Comparison of ENCODE assay signal across 29 cellular contexts in genomic region chr1:2914702-2915101, GRCh38.
A peak's percentile ranks its signal among the peaks of the same experiment; 100 is the strongest.
DNase-seq lines count a peak whose midpoint lies in the region; ATAC-seq and TF ChIP-seq lines count a peak whose summit lies in the region.
"Had no signal": no experiment of that assay in that cellular context is flagged by ENCODE, and none has a peak within 500 bp of the region (broad histone marks: within the 10 kb centered on the region; RNA-seq: fewer than 3 reads in every experiment).

No MANE protein-coding gene starts in this region.

- peak; percentile 14 for DNase-seq in PC-3
- DNase-seq in mesendoderm = peak; percentile 12
- peak in 38 of 49 donors; percentile 1 to 70 (median 33) for DNase-seq in substantia nigra (lab: John Stamatoyannopoulos, UW)
- no peak for DNase-seq in KG1 (lab: John Stamatoyannopoulos, UW)
- DNase-seq in GM19238 (ENCODE audit: insufficient read length, low spot score) = no peak
- DNase-seq in kidney tubule cell (ENCODE audit: low spot score) = no peak
- no peak for DNase-seq in activated effector memory CD4-positive, alpha-beta T cell treated with Interleukin-2 at 50 U/mL for 16 hours
- DNase-seq: activated CD4-positive, alpha-beta T cell treated with anti-CD3 and anti-CD28 coated beads for 48 hours; activated effector memory CD4-positive, alpha-beta T cell treated with anti-CD3 and anti-CD28 coated beads, Interleukin-2, amount 50 U/mL, for 16 hours; activated naive CD8-positive, alpha-beta T cell treated with anti-CD3 and anti-CD28 coated beads for 36 hours; cerebellar nuclear complex; COR-L47; DMS79; foreskin fibroblast; GDM1; heart right ventricle; Kasumi-1; NCI-H1436; NCI-H345; Peyer's patch; SIG-M5; stimulated activated CD4-positive, alpha-beta T cell treated with anti-CD3 and anti-CD28 coated beads, Interleukin-15, amount 100 ng/mL, for 24 hours; upper lobe of right lung had no signal

- CTCF ChIA-PET in PC-3 (lab: Charles Lee) = no interaction called here

- no peaks in the 10 kb centered on the region for H3K9me3 ChIP-seq in PC-3 (ENCODE audit: low read length)
- H3K9me3 ChIP-seq: esophagus muscularis mucosa, heart right ventricle, Peyer's patch, upper lobe of right lung had no signal

- no peak overlapping the region for H2BK5ac ChIP-seq in mesendoderm (ENCODE audit: low read length)

- H3K56ac ChIP-seq in mesendoderm (ENCODE audit: low read length) = no peak overlapping the region

- H3F3A ChIP-seq in PC-3 (ENCODE audit: low read length, unreplicated experiment) = no peaks in the 10 kb centered on the region

- H3K27me3 ChIP-seq in PC-3 (ENCODE audit: low read length) (peaks cover 74% of the 10 kb centered on the region), mesendoderm (ENCODE audit: insufficient read depth, low read length, poor library complexity) (no peaks in the 10 kb centered on the region)
- H3K27me3 ChIP-seq: BLaER1 treated with 17β-estradiol and CSF1 and Interleukin-3, amounts not matched to agents 10 nM and 100 nM; Peyer's patch; upper lobe of right lung had no signal

- no peak overlapping the region for H2AK5ac ChIP-seq in mesendoderm (ENCODE audit: low read length)

- H3K23ac ChIP-seq in mesendoderm (ENCODE audit: low read length) = no peak overlapping the region

- POLR2A ChIA-PET in PC-3 (lab: Charles Lee; ENCODE audit: unreplicated experiment) = no interaction called here

- peak; percentile 33; the same call in 1 of the 2 replicates for ATAC-seq in PC-3
- ATAC-seq: HCT116; heart right ventricle; stimulated activated effector memory CD8-positive, alpha-beta T cell treated with anti-CD3 and anti-CD28 coated beads, Interleukin-12 subunit alpha, Interleukin-12 subunit beta, amount 100 ng/mL, for 72 hours; upper lobe of right lung had no signal

- peak overlapping the region in 3 of 5 experiments; percentile 26 to 80 (median 47) for H3K27ac Mint-ChIP-seq in brain
- H3K27ac Mint-ChIP-seq: activated naive CD8-positive, alpha-beta T cell treated with anti-CD3 and anti-CD28 coated beads for 36 hours; stimulated activated effector memory CD8-positive, alpha-beta T cell treated with anti-CD3 and anti-CD28 coated beads, Interleukin-12 subunit alpha, Interleukin-12 subunit beta, amount 100 ng/mL, for 72 hours; T-helper 2 cell treated with Interferon-gamma antibody and Interleukin-4, amounts not matched to agents 5 μg/mL and 100 μg/mL, for 36 hours had no signal

- H3K4ac ChIP-seq in mesendoderm (ENCODE audit: low read depth, low read length) = no peak overlapping the region

- no peak overlapping the region for H2BK15ac ChIP-seq in mesendoderm (replicated peaks; ENCODE audit: low read depth)

- peaks cover 12% of the 10 kb centered on the region for H3K27me3 Mint-ChIP-seq in brain
- H3K27me3 Mint-ChIP-seq: activated naive CD8-positive, alpha-beta T cell treated with anti-CD3 and anti-CD28 coated beads for 36 hours had no signal

- H3K9me2 ChIP-seq in PC-3 (replicated peaks; ENCODE audit: low read length) = no peaks in the 10 kb centered on the region

- no peaks in the 10 kb centered on the region for H3K36me3 Mint-ChIP-seq in brain
- H3K36me3 Mint-ChIP-seq: activated naive CD8-positive, alpha-beta T cell treated with anti-CD3 and anti-CD28 coated beads for 36 hours; stimulated activated effector memory CD8-positive, alpha-beta T cell treated with anti-CD3 and anti-CD28 coated beads, Interleukin-12 subunit alpha, Interleukin-12 subunit beta, amount 100 ng/mL, for 72 hours had no signal

- H3K9me3 Mint-ChIP-seq in brain = peaks cover 0 to 69% (median 8%) of the 10 kb centered on the region in 5 experiments

- intact Hi-C loops in PC-3 (cut with micrococcal nuclease) = no loop called here

- H3K4me3 Mint-ChIP-seq in brain = no peak overlapping the region
- H3K4me3 Mint-ChIP-seq: activated naive CD8-positive, alpha-beta T cell treated with anti-CD3 and anti-CD28 coated beads for 36 hours; stimulated activated effector memory CD8-positive, alpha-beta T cell treated with anti-CD3 and anti-CD28 coated beads, Interleukin-12 subunit alpha, Interleukin-12 subunit beta, amount 100 ng/mL, for 72 hours; T-helper 2 cell treated with Interferon-gamma antibody and Interleukin-4, amounts not matched to agents 5 μg/mL and 100 μg/mL, for 36 hours had no signal

- no peak overlapping the region for H4K8ac ChIP-seq in mesendoderm (ENCODE audit: low read depth, low read length)

- TF ChIP-seq CTCF in PC-3 (conservative IDR thresholded peaks at IDR 0.05; ENCODE audit: low read depth, low read length) = peak; percentile 24; the same call in 1 of the 2 replicates
- peak; percentile 44 to 45 for TF ChIP-seq CTCF in brain (conservative IDR thresholded peaks at IDR 0.05)

- WGBS in mesendoderm (ENCODE audit: extremely low coverage, insufficient coverage, low lambda C conversion rate) = no CpG with 5 or more reads among the region's 6 CpGs

- H3K18ac ChIP-seq in mesendoderm (ENCODE audit: low read length) = no peak overlapping the region

- no peak overlapping the region for H3K27ac ChIP-seq in PC-3 (ENCODE audit: low read length)
- no peak overlapping the region for H3K27ac ChIP-seq in mesendoderm (ENCODE audit: low read depth, low read length)
- H3K27ac ChIP-seq in substantia nigra (ENCODE audit: low read depth, low read length, poor library complexity, severe bottlenecking) = no peak overlapping the region
- H3K27ac ChIP-seq: BLaER1 treated with 17β-estradiol and CSF1 and Interleukin-3, amounts not matched to agents 10 nM and 100 nM; esophagus muscularis mucosa; heart right ventricle; Peyer's patch; upper lobe of right lung had no signal

- H3K9ac ChIP-seq in PC-3 (ENCODE audit: low read length) (no peak overlapping the region), mesendoderm (ENCODE audit: low read length) (no peak overlapping the region)
- H3K9ac ChIP-seq: BLaER1 treated with 17β-estradiol and CSF1 and Interleukin-3, amounts not matched to agents 10 nM and 100 nM had no signal

- BruUV-seq in PC-3 (replicated peaks; lab: Mats Ljungman, UMichigan) = no TSS peak

- no peaks in the 10 kb centered on the region for H3K79me1 ChIP-seq in mesendoderm (ENCODE audit: low read length)

- H3K79me2 ChIP-seq in PC-3 (ENCODE audit: low read length) (no peaks in the 10 kb centered on the region), mesendoderm (ENCODE audit: control insufficient read depth, insufficient read depth, low read length) (no peaks in the 10 kb centered on the region)

- no peaks in the 10 kb centered on the region for H3K36me3 ChIP-seq in PC-3 (ENCODE audit: low read depth, low read length)
- H3K36me3 ChIP-seq in mesendoderm (ENCODE audit: control insufficient read depth, insufficient read depth, low read length) = no peaks in the 10 kb centered on the region
- H3K36me3 ChIP-seq: BLaER1 treated with 17β-estradiol and CSF1 and Interleukin-3, amounts not matched to agents 10 nM and 100 nM; esophagus muscularis mucosa; heart right ventricle; Peyer's patch; upper lobe of right lung had no signal

- no peaks in the 10 kb centered on the region for H4K20me1 ChIP-seq in PC-3 (ENCODE audit: low read length)

- peaks cover 49% of the 10 kb centered on the region for H3K4me1 Mint-ChIP-seq in brain
- H3K4me1 Mint-ChIP-seq: activated naive CD8-positive, alpha-beta T cell treated with anti-CD3 and anti-CD28 coated beads for 36 hours; stimulated activated effector memory CD8-positive, alpha-beta T cell treated with anti-CD3 and anti-CD28 coated beads, Interleukin-12 subunit alpha, Interleukin-12 subunit beta, amount 100 ng/mL, for 72 hours had no signal

- H3K4me2 ChIP-seq in PC-3 (ENCODE audit: low read length) (no peak overlapping the region), mesendoderm (ENCODE audit: low read length) (no peak overlapping the region)
- H3K4me2 ChIP-seq: BLaER1 treated with 17β-estradiol and CSF1 and Interleukin-3, amounts not matched to agents 10 nM and 100 nM had no signal

- H4K5ac ChIP-seq in mesendoderm (ENCODE audit: low read length) = no peak overlapping the region

- no peak overlapping the region for H3K4me3 ChIP-seq in PC-3 (ENCODE audit: low read length)
- no peak overlapping the region for H3K4me3 ChIP-seq in mesendoderm (ENCODE audit: low read length)
- H3K4me3 ChIP-seq: BLaER1 treated with 17β-estradiol and CSF1 and Interleukin-3, amounts not matched to agents 10 nM and 100 nM; esophagus muscularis mucosa; heart right ventricle; Peyer's patch; upper lobe of right lung had no signal

- no peak overlapping the region for H2BK120ac ChIP-seq in mesendoderm (ENCODE audit: low read depth, low read length)

- H3K4me1 ChIP-seq in PC-3 (ENCODE audit: insufficient read depth, low read length) (no peaks in the 10 kb centered on the region), mesendoderm (ENCODE audit: control insufficient read depth, low read depth, low read length) (no peaks in the 10 kb centered on the region)
- H3K4me1 ChIP-seq: esophagus muscularis mucosa, heart right ventricle, Peyer's patch, upper lobe of right lung had no signal

- no peak overlapping the region for H2AFZ ChIP-seq in PC-3 (ENCODE audit: low read length)

Comparison
In these comparisons a context has a peak if more than half of its experiments do, and no peak if none do; other contexts are left out.
1. DNase-seq: peak in PC-3 (single experiment), mesendoderm (single experiment) and substantia nigra (38 of 49); none in KG1 (single experiment), GM19238 (single experiment), kidney tubule cell (single experiment) and activated effector memory CD4-positive, alpha-beta T cell treated with Interleukin-2 at 50 U/mL for 16 hours (single experiment).